In the genomic region with DNA sequence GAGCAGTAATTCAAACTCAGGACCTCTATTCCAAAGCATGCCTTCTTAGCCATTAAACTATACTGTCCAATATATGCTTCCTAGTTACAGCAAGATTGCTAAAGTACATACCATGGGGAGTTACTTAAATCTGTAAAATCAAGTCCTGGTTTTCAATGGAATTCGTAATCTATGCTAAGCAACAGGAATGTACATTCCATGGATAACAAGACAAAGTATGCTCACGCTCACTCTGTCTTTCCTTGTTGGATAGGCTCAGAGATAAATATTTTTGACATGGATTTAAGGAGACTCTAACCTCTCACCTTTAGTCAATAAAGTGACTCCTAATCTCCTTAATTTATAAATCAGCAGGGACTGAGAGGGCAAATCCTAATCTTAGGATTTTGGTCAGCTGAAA, we compare ENCODE assay signal across 1 cellular context.
TF ChIP-seq lines count a peak whose summit lies in the region.

No MANE protein-coding gene starts in this region.

TF ChIP-seq in SK-N-SH, 30 proteins besides CTCF, POLR2A, EP300 and RAD21 (continued from another document):
- TF ChIP-seq REST (IDR thresholded peaks at IDR 0.05; ENCODE audit: low read depth, low read length) (no peak), GABPA (IDR thresholded peaks at IDR 0.05; ENCODE audit: low read depth) (no peak), TEAD4 (IDR thresholded peaks at IDR 0.05; ENCODE audit: borderline replicate concordance, insufficient read depth) (no peak)
TF ChIP-seq in SK-N-SH: peak in this region for 0.
